1 cellular context compared by ENCODE assay signal in genomic region chr6:43769526-43770416, GRCh38.
A peak's percentile ranks its signal among the peaks of the same experiment; 100 is the strongest.
TF ChIP-seq lines count a peak whose summit lies in the region.

Gene VEGFA, plus strand, starts transcription at chr6:43770211.

TF ChIP-seq in HepG2, 621 proteins besides CTCF, POLR2A, EP300 and RAD21 (continued from another document and continues in another):
- 0 out of 2 replicates have a peak, but pooled peaks have one; percentile 17 for TF ChIP-seq LBX2 (CRISPR knock-in tag; IDR thresholded peaks at IDR 0.05; ENCODE audit: borderline replicate concordance)
- TF ChIP-seq BRF2 (CRISPR knock-in tag; IDR thresholded peaks at IDR 0.05): no peak; the same call in 1 of the 2 replicates
- no peak for TF ChIP-seq MBD4 (IDR thresholded peaks at IDR 0.05; ENCODE audit: borderline replicate concordance, low read length)
- no peak for TF ChIP-seq ZMAT5 (CRISPR knock-in tag; IDR thresholded peaks at IDR 0.05; ENCODE audit: borderline replicate concordance, low read depth)
- no peak for TF ChIP-seq ZBTB46 (CRISPR knock-in tag; IDR thresholded peaks at IDR 0.05; ENCODE audit: borderline replicate concordance)
- TF ChIP-seq ZNF672 (CRISPR knock-in tag; IDR thresholded peaks at IDR 0.05): no peak
- 0 out of 2 replicates have a peak, but pooled peaks have one; percentile 26 for TF ChIP-seq THAP11 (CRISPR knock-in tag; IDR thresholded peaks at IDR 0.05)
- TF ChIP-seq PRMT3 (CRISPR knock-in tag; IDR thresholded peaks at IDR 0.05; ENCODE audit: borderline replicate concordance, low read depth): 0 out of 2 replicates have a peak, but pooled peaks have one; percentile 36
- no peak for TF ChIP-seq GABPA (IDR thresholded peaks at IDR 0.05; ENCODE audit: low read depth, low read length)
- TF ChIP-seq GABPA (CRISPR knock-in tag; IDR thresholded peaks at IDR 0.05; ENCODE audit: low read depth): peak; percentile 22
- TF ChIP-seq GPN1 (CRISPR knock-in tag; IDR thresholded peaks at IDR 0.05; ENCODE audit: borderline replicate concordance): no peak
- TF ChIP-seq MZF1 (CRISPR knock-in tag; IDR thresholded peaks at IDR 0.05; ENCODE audit: borderline replicate concordance): peak; percentile 94
- TF ChIP-seq ZNF788 (CRISPR knock-in tag; IDR thresholded peaks at IDR 0.05; ENCODE audit: borderline replicate concordance): peak; percentile 57; the same call in 1 of the 2 replicates
- no peak for TF ChIP-seq ZNF564 (CRISPR knock-in tag; IDR thresholded peaks at IDR 0.05)
- TF ChIP-seq ZNF281 (CRISPR knock-in tag; IDR thresholded peaks at IDR 0.05; ENCODE audit: borderline replicate concordance): peak; percentile 8; the same call in 1 of the 2 replicates
- 0 out of 2 replicates have a peak, but pooled peaks have one; percentile 53 for TF ChIP-seq DMTF1 (CRISPR knock-in tag; IDR thresholded peaks at IDR 0.05)
- TF ChIP-seq ZNF44 (CRISPR knock-in tag; IDR thresholded peaks at IDR 0.05): no peak
- 0 out of 2 replicates have a peak, but pooled peaks have one; percentile 34 for TF ChIP-seq ZNF557 (CRISPR knock-in tag; IDR thresholded peaks at IDR 0.05)
- TF ChIP-seq MTERF4 (CRISPR knock-in tag; IDR thresholded peaks at IDR 0.05): 0 out of 2 replicates have a peak, but pooled peaks have one; percentile 52
- TF ChIP-seq KLF13 (CRISPR knock-in tag; IDR thresholded peaks at IDR 0.05): no peak
- no peak for TF ChIP-seq ZNF468 (CRISPR knock-in tag; IDR thresholded peaks at IDR 0.05)
- TF ChIP-seq MLX (CRISPR knock-in tag; IDR thresholded peaks at IDR 0.05): no peak
- no peak for TF ChIP-seq ZBTB40 (IDR thresholded peaks at IDR 0.05)
- TF ChIP-seq ZBTB40 (CRISPR knock-in tag; IDR thresholded peaks at IDR 0.05): 0 out of 2 replicates have a peak, but pooled peaks have one; percentile 17
- no peak for TF ChIP-seq ZNF780A (CRISPR knock-in tag; IDR thresholded peaks at IDR 0.05)
- TF ChIP-seq BATF2 (CRISPR knock-in tag; IDR thresholded peaks at IDR 0.05): no peak
- peak; percentile 77; the same call in 1 of the 2 replicates for TF ChIP-seq GTF2F1 (IDR thresholded peaks at IDR 0.05; ENCODE audit: low read length)
- TF ChIP-seq UBTF (CRISPR knock-in tag; IDR thresholded peaks at IDR 0.05): no peak; the same call in none of the 2 replicates
- peak; percentile 75; the same call in 1 of the 2 replicates for TF ChIP-seq ZNF558 (CRISPR knock-in tag; IDR thresholded peaks at IDR 0.05; ENCODE audit: borderline replicate concordance)
